ENCODE assay signal across 8 cellular contexts in the genomic region with DNA sequence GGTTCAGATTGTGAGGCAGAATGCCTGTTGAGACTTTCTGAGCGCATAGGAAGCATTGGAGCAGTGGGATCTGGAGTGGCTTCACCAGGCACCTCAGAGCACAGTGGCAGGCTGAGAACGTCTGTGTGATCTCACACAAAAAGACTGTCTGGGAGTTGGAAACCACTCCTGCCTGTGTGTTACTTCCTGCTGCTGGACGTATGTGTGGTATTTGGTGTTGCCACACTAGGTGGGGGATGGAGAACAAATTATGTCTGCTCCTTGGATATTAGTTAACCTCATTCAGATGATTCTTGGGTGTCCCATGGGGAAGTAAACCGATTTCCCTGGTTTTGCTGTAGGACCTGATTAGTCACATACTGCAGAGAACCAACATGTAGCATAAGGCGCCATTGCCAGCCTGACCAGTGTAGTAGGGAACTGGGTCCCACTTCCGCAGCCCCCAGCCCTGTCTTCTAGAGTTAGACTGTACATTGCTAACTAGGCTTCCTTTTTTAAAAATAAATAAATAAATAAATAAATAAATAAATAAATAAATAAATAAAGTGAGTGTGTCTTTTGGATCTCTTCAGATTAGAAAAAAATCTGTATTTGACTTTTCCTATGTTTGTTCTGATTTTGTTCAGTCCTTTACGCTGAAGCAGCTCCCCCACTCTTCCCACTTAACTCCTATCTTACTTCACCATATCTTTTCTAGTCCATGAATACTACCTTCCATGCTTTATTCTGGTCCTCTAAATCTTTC. TPM values are rescaled to one million over a fixed set of nuclear protein-coding genes. Genes with fewer than 3 reads are reported as not detected.
DNase-seq lines count a peak whose midpoint lies in the region; TF ChIP-seq lines count a peak whose summit lies in the region.

No MANE protein-coding gene starts in this region.

- H3K36me3 Mint-ChIP-seq in MCF 10A (ENCODE audit: insufficient read depth, unreplicated experiment) = no peaks in the 10 kb centered on the region
- H3K36me3 Mint-ChIP-seq in mesothelial cell of epicardium = peaks cover 4% of the 10 kb centered on the region

- peak overlapping the region; percentile 86 for H3K27ac Mint-ChIP-seq in MCF 10A (ENCODE audit: low read depth, unreplicated experiment)
- H3K27ac Mint-ChIP-seq in mesothelial cell of epicardium = peak overlapping the region; percentile 28

- CTCF ChIA-PET in MCF 10A (lab: Yijun Ruan, JAX) = interaction anchor here (1.0 to 1.4 kb wide), 3 partner anchors 20 to 60 kb away, joined by 4 to 6 read pairs (median 4); no protein-coding TSS in a partner anchor

- DNase-seq in DMS53 (lab: John Stamatoyannopoulos, UW) (peak; percentile 43), KBM-7 (peak; percentile 75), MCF 10A (ENCODE audit: unreplicated experiment) (peak; percentile 92), mesothelial cell of epicardium (ENCODE audit: low spot score in 2 of 2, unreplicated experiment in 2 of 2) (no peak), retina (no peak), NCI-H2029 treated with DMSO at 0.1 percent for 48 hours (lab: John Stamatoyannopoulos, UW) (no peak), RKO (ENCODE audit: low spot score) (no peak), head of caudate nucleus (no peak)

- in situ Hi-C loops in KBM-7 (cut with MboI; ENCODE audit: low pct_unique_long_range_greater_than_20kb, low sequenced_read_pairs) = no loop called here

- H3K27me3 Mint-ChIP-seq in MCF 10A (ENCODE audit: insufficient read depth, unreplicated experiment) (no peaks in the 10 kb centered on the region), mesothelial cell of epicardium (ENCODE audit: low read depth) (no peaks in the 10 kb centered on the region)

- H3K9me3 Mint-ChIP-seq in MCF 10A (ENCODE audit: unreplicated experiment) = no peaks in the 10 kb centered on the region
- H3K9me3 Mint-ChIP-seq in mesothelial cell of epicardium = no peaks in the 10 kb centered on the region

- POLR2A ChIA-PET in MCF 10A (lab: Yijun Ruan, JAX) = interaction anchor here (0.7 to 1.2 kb wide), 6 partner anchors 18 to 157 kb away, joined by 3 to 6 read pairs (median 3); no protein-coding TSS in a partner anchor

- intact Hi-C loops in MCF 10A (cut with micrococcal nuclease) (no loop called here), head of caudate nucleus (cut with DNase I) (no loop called here)

- TF ChIP-seq CTCF in MCF 10A (IDR thresholded peaks at IDR 0.05; ENCODE audit: unreplicated experiment) (no peak), mesothelial cell of epicardium (IDR thresholded peaks at IDR 0.05; ENCODE audit: unreplicated experiment) (no peak)

- H3K4me3 Mint-ChIP-seq in MCF 10A (ENCODE audit: unreplicated experiment) = peak overlapping the region; percentile 32
- no peak overlapping the region for H3K4me3 Mint-ChIP-seq in mesothelial cell of epicardium

- H3K4me1 Mint-ChIP-seq in MCF 10A (ENCODE audit: insufficient read depth, unreplicated experiment) (peaks cover 76% of the 10 kb centered on the region), mesothelial cell of epicardium (peaks cover 18% of the 10 kb centered on the region)

- BruUV-seq in MCF 10A (replicated peaks; lab: Mats Ljungman, UMichigan) = no TSS peak

RNA-seq across cellular contexts. Expression of a gene that starts 26.9 kb away (rescaled TPM):
- total RNA-seq in MCF 10A (2022) (108 and 144 TPM in 2 replicates), mesothelial cell of epicardium (37.5 to 44.5 TPM (median 40.9 TPM) in 3 replicates)

Comparison
In these comparisons a context has a peak if more than half of its experiments do, and no peak if none do; other contexts are left out.
1. DNase-seq: peak in DMS53 (single experiment), KBM-7 (single experiment) and MCF 10A (single experiment); none in mesothelial cell of epicardium (0 of 2), retina (single experiment), NCI-H2029 treated with DMSO at 0.1 percent for 48 hours (single experiment), RKO (single experiment) and head of caudate nucleus (0 of 42).